Comparison of ENCODE assay signal across 8 cellular contexts in the genomic region with DNA sequence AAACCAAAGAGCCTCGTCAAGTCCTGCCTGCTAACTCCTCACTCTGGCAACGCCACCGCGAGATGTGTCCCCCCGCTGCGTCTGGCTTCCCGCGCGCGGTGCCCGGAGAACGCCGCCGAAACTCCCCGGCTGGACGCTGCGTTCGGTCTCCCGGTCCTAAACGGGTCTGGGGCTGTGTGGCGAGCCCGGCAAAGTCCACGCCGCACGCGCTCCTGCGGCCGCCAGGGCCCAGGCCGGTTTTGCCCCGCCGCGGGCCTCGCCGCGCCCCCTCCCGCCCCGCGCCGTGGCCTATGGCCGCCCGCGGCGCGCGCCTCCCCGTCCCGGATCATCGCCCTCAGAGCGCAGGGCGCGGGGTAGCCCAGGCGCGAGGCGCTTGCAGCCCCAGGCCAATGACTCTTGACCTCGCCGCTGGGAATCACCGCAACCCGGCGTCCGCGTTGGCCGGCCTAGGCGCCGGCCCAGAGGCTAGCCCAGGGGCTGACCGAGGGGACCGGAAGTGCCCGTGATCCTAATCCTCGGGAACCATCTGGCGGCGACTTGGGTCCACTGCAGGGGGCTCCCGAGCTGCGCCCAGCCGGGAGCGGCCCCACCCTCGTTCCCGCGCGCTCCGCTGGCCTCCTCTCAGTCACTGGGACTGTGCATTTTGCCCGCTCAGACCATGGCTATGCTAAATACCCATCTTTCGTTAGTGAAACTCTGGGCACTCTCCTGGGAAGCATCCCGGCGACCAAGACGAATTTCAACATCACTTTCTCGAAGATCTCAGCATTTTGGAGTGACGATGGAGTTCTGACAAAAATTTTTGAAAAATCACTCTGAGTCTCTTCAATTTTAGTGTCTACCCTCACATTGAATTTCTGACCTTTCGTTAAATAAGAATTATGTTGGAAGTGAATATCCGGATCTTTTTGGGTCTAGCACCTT. TPM values are rescaled to one million over a fixed set of nuclear protein-coding genes. Genes with fewer than 3 reads are reported as not detected.
A peak's percentile ranks its signal among the peaks of the same experiment; 100 is the strongest.
DNase-seq lines count a peak whose midpoint lies in the region; ATAC-seq, FAIRE-seq and TF ChIP-seq lines count a peak whose summit lies in the region.

TSS of gene AADAT (minus strand) at position 214 of the 924 bp plus-strand sequence. CDS start 266 bp downstream, outside the sequence.

- no peak for FAIRE-seq in kidney (lab: Jason Lieb, UNC)

- no peak for TF ChIP-seq POLR2A in spleen (IDR thresholded peaks at IDR 0.05)

- H3K27me3 ChIP-seq in RWPE2 (ENCODE audit: insufficient read depth, poor library complexity, severe bottlenecking): no peaks in the 10 kb centered on the region
- H3K27me3 ChIP-seq in spleen (replicated peaks in 1 of 7): peaks cover 0 to 46% (median 12%) of the 10 kb centered on the region in 7 donors

- ATAC-seq in GM21390 (IDR thresholded peaks at IDR 0.05; ENCODE audit: unreplicated experiment) (peak; percentile 84), RWPE2 (ENCODE audit: low read depth) (peak; percentile 87), GM21528 (IDR thresholded peaks at IDR 0.05; ENCODE audit: low FRiP score, unreplicated experiment) (no peak)

- peak within 1 kb of the TSS; percentile 16 to 22 for H3K9ac ChIP-seq in kidney (ENCODE audit: low read length in 2 of 2)

- H3K4me3 ChIP-seq in RWPE2 (ENCODE audit: severe bottlenecking): peak within 1 kb of the TSS; percentile 73
- peak within 1 kb of the TSS; percentile 80 to 87 for H3K4me3 ChIP-seq in kidney (ENCODE audit: low read length in 2 of 2)
- peak within 1 kb of the TSS; percentile 38 to 71 (median 46) for H3K4me3 ChIP-seq in spleen

- H3K36me3 ChIP-seq in RWPE2 (ENCODE audit: low read depth): peaks cover 35% of the 10 kb centered on the region
- H3K36me3 ChIP-seq in kidney (ENCODE audit: control insufficient read depth in 1 of 2, insufficient read depth in 2 of 2, low read length in 2 of 2): no peaks in the 10 kb centered on the region
- H3K36me3 ChIP-seq in spleen: no peaks in the 10 kb centered on the region

- WGBS in spleen, 5 donors: 3 to 8% (median 4%) methylated on average over 49 to 88 of the region's 88 CpGs

- intact Hi-C loops in kidney (cut with DNase I): no loop called here
- intact Hi-C loops in spleen (cut with DNase I; ENCODE audit: low total_unique reads): no loop called here

- H3K4me1 ChIP-seq in RWPE2 (ENCODE audit: insufficient read depth, poor library complexity, severe bottlenecking) (no peaks in the 10 kb centered on the region), kidney (ENCODE audit: control insufficient read depth in 1 of 2, insufficient read depth in 1 of 2, low read depth in 1 of 2, low read length in 2 of 2) (peaks cover 6 to 7% of the 10 kb centered on the region in 2 donors), spleen (peaks cover 4 to 16% (median 12%) of the 10 kb centered on the region in 6 donors)

- H3K9me3 ChIP-seq in RWPE2 (ENCODE audit: severe bottlenecking): no peaks in the 10 kb centered on the region
- no peaks in the 10 kb centered on the region for H3K9me3 ChIP-seq in kidney (ENCODE audit: control insufficient read depth in 1 of 2, low read length in 2 of 2)
- no peaks in the 10 kb centered on the region for H3K9me3 ChIP-seq in spleen

- DNase-seq in DMS79 treated with DMSO at 0.1 percent for 48 hours (lab: John Stamatoyannopoulos, UW) (peak; percentile 31), HuH-7.5 (ENCODE audit: low spot score) (peak; percentile 90), RWPE2 (ENCODE audit: low spot score) (peak; percentile 77), cortex of kidney (lab: John Stamatoyannopoulos, UW) (peak; percentile 26), kidney (peak; percentile 91), spleen (peak; percentile 76)

- H3K27ac ChIP-seq in RWPE2 (ENCODE audit: poor library complexity, severe bottlenecking) (peak within 1 kb of the TSS; percentile 52), kidney (ENCODE audit: low read depth in 2 of 2, low read length in 2 of 2) (no peak within 1 kb of the TSS), spleen (peak within 1 kb of the TSS in 4 of 8 donors; percentile 29 to 59 (median 49))

- TF ChIP-seq CTCF in RWPE2 (IDR thresholded peaks at IDR 0.05; ENCODE audit: poor library complexity, severe bottlenecking): peak; percentile 91
- TF ChIP-seq CTCF in kidney (IDR thresholded peaks at IDR 0.05; ENCODE audit: borderline replicate concordance, extremely low read depth, insufficient read depth): peak; percentile 54
- peak in 10 of 11 experiments; percentile 25 to 76 (median 57) for TF ChIP-seq CTCF in spleen (IDR thresholded peaks at IDR 0.05 in 8 of 11, conservative IDR thresholded peaks at IDR 0.05 in 3 of 11)

RNA-seq across cellular contexts. Expression of gene AADAT, which starts in this region (rescaled TPM):
- total RNA-seq in kidney: 2.6 TPM
- polyA plus RNA-seq in kidney (ENCODE audit: insufficient read depth, low read depth, low replicate concordance): 4.6 TPM
- total RNA-seq in spleen: 1 to 10 TPM in 5 of 7 donors, under 1 TPM in 2; 0.92 to 5.0 (median 2.0) TPM
- 1 to 10 TPM in 2 of 3 donors, under 1 TPM in 1; 0.89 to 1.3 (median 1.2) TPM for polyA plus RNA-seq in spleen

Comparison
In these comparisons a context has a peak if more than half of its experiments do, and no peak if none do; other contexts are left out.
1. DNase-seq: peak in every context shown above with its lines; median percentile 91 in kidney; 90 in HuH-7.5; 77 in RWPE2; 76 in spleen; 31 in DMS79 treated with DMSO at 0.1 percent for 48 hours; 26 in cortex of kidney.